Comparison of ENCODE assay signal across 23 cellular contexts in genomic region chr16:70448075-70448474, GRCh38.
"Had no signal": no experiment of that assay in that cellular context is flagged by ENCODE, and none has a peak within 500 bp of the region (broad histone marks: within the 10 kb centered on the region; RNA-seq: fewer than 3 reads in every experiment).

No MANE protein-coding gene starts in this region.

- H3K9ac ChIP-seq: KMS-11 had no signal

- H3K4me1 ChIP-seq: SJSA1 had no signal

- H3K4me3 ChIP-seq: SJSA1, SK-N-MC had no signal

- H3K4me2 ChIP-seq: KMS-11 had no signal

- H3K9me3 ChIP-seq: SJSA1 had no signal

- H3K27me3 ChIP-seq: SJSA1 had no signal

- H3K36me3 ChIP-seq: SJSA1 had no signal

- DNase-seq: IMR-90, Kasumi-1, MM.1S, NCI-H1092 treated with DMSO at 0.1 percent for 48 hours, NCI-H1436, NCI-H187, NCI-H2029, NCI-H2081 treated with DMSO at 0.1 percent for 48 hours, NCI-H2171 treated with DMSO at 0.1 percent for 48 hours, NCI-H345, NCI-H446 treated with DMSO at 0.1 percent for 48 hours, NCI-H510A treated with DMSO at 0.1 percent for 48 hours, NCI-H526, Right ventricle myocardium superior, RPMI8226, SIG-M5, SW 1271, T-cell had no signal

- H3K27ac ChIP-seq: HL-60, KMS-11, SJSA1, SK-N-MC had no signal

- ATAC-seq: T-cell had no signal

- FAIRE-seq: RCC 7860 had no signal
